11 cellular contexts compared by ENCODE assay signal in genomic region chr21:45291613-45292398, GRCh38. TPM values are rescaled to one million over a fixed set of nuclear protein-coding genes. Genes with fewer than 3 reads are reported as not detected.
DNase-seq lines count a peak whose midpoint lies in the region; ATAC-seq and TF ChIP-seq lines count a peak whose summit lies in the region.
"Had no signal": no experiment of that assay in that cellular context is flagged by ENCODE, and none has a peak within 500 bp of the region (broad histone marks: within the 10 kb centered on the region; RNA-seq: fewer than 3 reads in every experiment).

No MANE protein-coding gene starts in this region.

- no peak for DNase-seq in CD4-positive, CD25-positive, alpha-beta regulatory T cell
- DNase-seq in Peyer's patch (peak in 2 of 3 donors; percentile 12 to 52), heart left ventricle (peak in 2 of 5 donors; percentile 20 to 69), sciatic nerve (ENCODE audit: low spot score) (peak; percentile 75)
- DNase-seq in activated T-cell treated with anti-CD3 and anti-CD28 coated beads, Interleukin-2, amount 50 U/mL, for 24 hours, result no peak

- peaks cover 24% of the 10 kb centered on the region for H3K4me1 ChIP-seq in CD4-positive, CD25-positive, alpha-beta regulatory T cell (ENCODE audit: control insufficient read depth, insufficient read depth, low read length, poor library complexity, severe bottlenecking)
- H3K4me1 ChIP-seq in Peyer's patch (peaks cover 7 to 32% (median 21%) of the 10 kb centered on the region in 4 donors), heart left ventricle (peaks cover 10 to 62% (median 46%) of the 10 kb centered on the region in 12 donors)

- no peaks in the 10 kb centered on the region for H3K36me3 ChIP-seq in CD4-positive, CD25-positive, alpha-beta regulatory T cell (ENCODE audit: control insufficient read depth, insufficient read depth, low read length)
- H3K36me3 ChIP-seq in Peyer's patch, result no peaks in the 10 kb centered on the region
- H3K36me3 ChIP-seq in heart left ventricle, result peaks cover 0 to 3% (median 0%) of the 10 kb centered on the region in 9 donors
- H3K36me3 ChIP-seq: right lobe of liver had no signal

- peaks cover 10 to 42% (median 19%) of the 10 kb centered on the region in 4 donors for H3K4me1 Mint-ChIP-seq in CD4-positive, CD25-positive, alpha-beta regulatory T cell
- peaks cover 30% of the 10 kb centered on the region for H3K4me1 Mint-ChIP-seq in activated T-cell treated with anti-CD3 and anti-CD28 coated beads, Interleukin-2, amount 50 U/mL, for 24 hours (ENCODE audit: low read depth)

- H3K27me3 ChIP-seq in CD4-positive, CD25-positive, alpha-beta regulatory T cell (ENCODE audit: control insufficient read depth, insufficient read depth, low read length), result no peaks in the 10 kb centered on the region
- H3K27me3 ChIP-seq in Peyer's patch (no peaks in the 10 kb centered on the region), heart left ventricle (no peaks in the 10 kb centered on the region)
- H3K27me3 ChIP-seq: right lobe of liver had no signal

- peak overlapping the region in 1 of 4 donors; percentile 85 for H3K4me3 Mint-ChIP-seq in CD4-positive, CD25-positive, alpha-beta regulatory T cell
- no peak overlapping the region for H3K4me3 Mint-ChIP-seq in activated T-cell treated with anti-CD3 and anti-CD28 coated beads, Interleukin-2, amount 50 U/mL, for 24 hours
- H3K4me3 Mint-ChIP-seq: activated naive CD8-positive, alpha-beta T cell had no signal

- no peak for ATAC-seq in CD4-positive, CD25-positive, alpha-beta regulatory T cell (ENCODE audit: low read depth in 2 of 2)
- ATAC-seq in heart left ventricle (no peak), sciatic nerve (no peak), HG02884 (IDR thresholded peaks at IDR 0.05; ENCODE audit: unreplicated experiment) (no peak), HG02970 (IDR thresholded peaks at IDR 0.05; ENCODE audit: low FRiP score, unreplicated experiment) (no peak), GM18505 (IDR thresholded peaks at IDR 0.05; ENCODE audit: unreplicated experiment) (no peak)

- no peak overlapping the region for H3K4me3 ChIP-seq in CD4-positive, CD25-positive, alpha-beta regulatory T cell (ENCODE audit: low read depth, low read length)
- H3K4me3 ChIP-seq in Peyer's patch (no peak overlapping the region), heart left ventricle (no peak overlapping the region)
- H3K4me3 ChIP-seq: right lobe of liver had no signal

- intact Hi-C loops in heart left ventricle (cut with DNase I), result loop anchor here (1.0 to 5.0 kb wide), 6 partner anchors 95 to 530 kb away; no protein-coding TSS in a partner anchor
- intact Hi-C loops in sciatic nerve (cut with DNase I), result no loop called here

- no peaks in the 10 kb centered on the region for H3K36me3 Mint-ChIP-seq in CD4-positive, CD25-positive, alpha-beta regulatory T cell
- no peaks in the 10 kb centered on the region for H3K36me3 Mint-ChIP-seq in activated T-cell treated with anti-CD3 and anti-CD28 coated beads, Interleukin-2, amount 50 U/mL, for 24 hours (ENCODE audit: low read depth)

- TF ChIP-seq CTCF in Peyer's patch (IDR thresholded peaks at IDR 0.05) (no peak), heart left ventricle (IDR thresholded peaks at IDR 0.05) (no peak)

- peak overlapping the region; percentile 41 for H3K27ac ChIP-seq in CD4-positive, CD25-positive, alpha-beta regulatory T cell (ENCODE audit: insufficient read depth, low read length, poor library complexity, severe bottlenecking)
- H3K27ac ChIP-seq in Peyer's patch, result peak overlapping the region in 3 of 4 donors; percentile 74 to 96 (median 92)
- peak overlapping the region in 11 of 12 donors; percentile 12 to 98 (median 86) for H3K27ac ChIP-seq in heart left ventricle
- H3K27ac ChIP-seq: epithelial cell of prostate had no signal

- no peak overlapping the region for H3K27ac Mint-ChIP-seq in CD4-positive, CD25-positive, alpha-beta regulatory T cell
- H3K27ac Mint-ChIP-seq in activated T-cell treated with anti-CD3 and anti-CD28 coated beads, Interleukin-2, amount 50 U/mL, for 24 hours, result no peak overlapping the region
- H3K27ac Mint-ChIP-seq: activated naive CD8-positive, alpha-beta T cell had no signal

- TF ChIP-seq POLR2A in Peyer's patch (IDR thresholded peaks at IDR 0.05), result no peak
- TF ChIP-seq POLR2A in heart left ventricle (IDR thresholded peaks at IDR 0.05), result no peak
- TF ChIP-seq POLR2A in GM18505 (IDR thresholded peaks at IDR 0.05; ENCODE audit: borderline replicate concordance, extremely low read depth, insufficient read depth, insufficient read length), result no peak

- no peaks in the 10 kb centered on the region for H3K27me3 Mint-ChIP-seq in CD4-positive, CD25-positive, alpha-beta regulatory T cell
- H3K27me3 Mint-ChIP-seq in activated T-cell treated with anti-CD3 and anti-CD28 coated beads, Interleukin-2, amount 50 U/mL, for 24 hours, result no peaks in the 10 kb centered on the region
- H3K27me3 Mint-ChIP-seq: activated naive CD8-positive, alpha-beta T cell had no signal

- no peaks in the 10 kb centered on the region for H3K9me3 Mint-ChIP-seq in CD4-positive, CD25-positive, alpha-beta regulatory T cell
- no peaks in the 10 kb centered on the region for H3K9me3 Mint-ChIP-seq in activated T-cell treated with anti-CD3 and anti-CD28 coated beads, Interleukin-2, amount 50 U/mL, for 24 hours

- no peaks in the 10 kb centered on the region for H3K9me3 ChIP-seq in CD4-positive, CD25-positive, alpha-beta regulatory T cell (ENCODE audit: control insufficient read depth in 2 of 2, low read length in 2 of 2)
- H3K9me3 ChIP-seq in Peyer's patch, result no peaks in the 10 kb centered on the region
- peaks cover 0 to under 1% (median 0%) of the 10 kb centered on the region in 12 donors for H3K9me3 ChIP-seq in heart left ventricle
- H3K9me3 ChIP-seq: right lobe of liver had no signal

- 72 to 78% (median 74%) methylated on average over 27 to 34 of the region's 34 CpGs for WGBS in heart left ventricle, 4 donors

RNA-seq across cellular contexts. Expression of gene POFUT2, which starts 4.1 kb away (rescaled TPM):
- 55.6 TPM for total RNA-seq in CD4-positive, CD25-positive, alpha-beta regulatory T cell
- 1 to 10 TPM; 2.6 to 4.7 (median 3.2) TPM for polyA plus RNA-seq in CD4-positive, CD25-positive, alpha-beta regulatory T cell
- total RNA-seq in Peyer's patch, result 10 to 100 TPM; 25.6 to 76.4 (median 47.6) TPM
- 10 to 100 TPM; 10.8 to 22.0 (median 18.5) TPM for total RNA-seq in heart left ventricle
- 10 to 100 TPM; 14.1 to 25.8 TPM for polyA plus RNA-seq in heart left ventricle
- total RNA-seq in sciatic nerve, result 44.2 TPM

Comparison
In these comparisons a context has a peak if more than half of its experiments do, and no peak if none do; other contexts are left out.
1. DNase-seq: peak in Peyer's patch (2 of 3) and sciatic nerve (single experiment); none in CD4-positive, CD25-positive, alpha-beta regulatory T cell (0 of 3) and activated T-cell treated with anti-CD3 and anti-CD28 coated beads, Interleukin-2, amount 50 U/mL, for 24 hours (single experiment).
2. H3K27ac ChIP-seq: peak in every context shown above with its lines; median percentile 92 in Peyer's patch; 86 in heart left ventricle; 41 in CD4-positive, CD25-positive, alpha-beta regulatory T cell.